In the genomic region with DNA sequence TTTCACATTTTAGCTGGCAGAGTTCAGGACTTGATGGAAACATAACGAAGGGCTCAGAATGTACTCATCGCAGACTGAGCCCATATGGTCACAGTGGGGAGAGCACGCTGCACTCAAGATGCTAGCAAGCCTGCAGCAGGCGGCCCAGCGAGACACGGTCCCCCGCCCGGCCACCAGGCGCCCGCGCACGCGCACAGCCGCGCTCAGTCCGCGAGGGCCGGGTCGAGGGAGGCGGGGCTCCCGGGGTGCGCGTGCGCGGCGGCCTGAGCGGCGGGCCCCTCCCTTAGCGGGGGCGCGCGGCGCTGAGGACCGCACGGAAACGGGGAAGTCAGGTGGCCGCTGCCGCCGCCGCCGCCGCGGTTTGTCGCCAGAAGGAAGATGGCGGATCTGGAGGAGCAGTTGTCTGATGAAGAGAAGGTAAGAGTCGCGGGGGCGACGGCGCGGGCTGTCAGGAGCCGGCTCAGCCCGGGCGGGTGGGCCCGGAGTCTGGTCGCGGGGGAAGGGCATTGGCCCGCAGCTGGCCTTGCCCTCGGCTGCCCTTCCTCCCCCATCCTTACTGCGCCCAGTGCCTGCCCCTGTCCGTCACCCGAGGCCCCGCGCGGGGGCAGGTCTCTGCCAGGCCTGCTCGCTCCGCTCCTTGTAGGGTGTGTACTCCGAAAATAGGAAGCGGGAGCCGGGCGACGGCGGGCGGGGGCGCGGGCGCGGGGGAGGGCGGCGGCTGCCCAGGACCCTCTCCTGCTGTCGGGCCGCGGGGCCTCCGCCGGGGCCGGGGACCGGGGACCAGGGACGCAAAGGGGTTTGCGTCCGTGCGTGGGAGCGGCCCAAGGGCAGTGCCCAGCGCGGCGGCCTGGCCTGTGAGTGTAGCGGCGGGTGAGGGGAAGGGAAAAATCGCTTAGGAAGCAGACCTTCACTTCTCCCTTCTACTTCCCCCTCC, we compare ENCODE assay signal across 8 cellular contexts.
DNase-seq lines count a peak whose midpoint lies in the region; ATAC-seq lines count a peak whose summit lies in the region.

A gene (plus strand): TSS at position 354 of the 934 bp plus-strand sequence. CDS start 25 bp downstream, at position 379.

- DNase-seq in AML-193 (lab: John Stamatoyannopoulos, UW) (peak; percentile 86 to 88), NCI-H345 treated with DMSO at 0.1 percent for 48 hours (lab: John Stamatoyannopoulos, UW; ENCODE audit: unreplicated experiment) (peak; percentile 92), caudate nucleus (lab: John Stamatoyannopoulos, UW) (peak in 60 of 61 donors; percentile 21 to 98 (median 88)), iris pigment epithelial cell (ENCODE audit: low read depth) (peak; percentile 88)
- peak; percentile 87 to 97 (median 94) for DNase-seq in activated CD4-positive, CD25-positive, alpha-beta regulatory T cell (lab: John Stamatoyannopoulos, UW)
- peak; percentile 87 to 88 for DNase-seq in stimulated activated CD4-positive, alpha-beta T cell treated with anti-CD3 and anti-CD28 coated beads, Interleukin-12 subunit alpha, Interleukin-12 subunit beta, amount 100 ng/mL, for 24 hours (ENCODE audit: low read depth in 2 of 2)

- peak within 1 kb of the TSS; percentile 96 for H3K27ac ChIP-seq in caudate nucleus (ENCODE audit: low read depth, low read length)

- peak; percentile 88 for ATAC-seq in GM19035 (IDR thresholded peaks at IDR 0.05; ENCODE audit: unreplicated experiment)
- ATAC-seq in HG03342 (IDR thresholded peaks at IDR 0.05; ENCODE audit: unreplicated experiment), result peak; percentile 92

Comparison
In these comparisons a context has a peak if more than half of its experiments do, and no peak if none do; other contexts are left out.
1. Peak in every context shown above with its lines: DNase-seq, ATAC-seq and H3K27ac ChIP-seq.